ENCODE assay signal across 11 cellular contexts in genomic region chr1:212179394-212180076, GRCh38.
DNase-seq lines count a peak whose midpoint lies in the region; ATAC-seq and TF ChIP-seq lines count a peak whose summit lies in the region.
"Had no signal": no experiment of that assay in that cellular context is flagged by ENCODE, and none has a peak within 500 bp of the region (broad histone marks: within the 10 kb centered on the region; RNA-seq: fewer than 3 reads in every experiment).

No MANE protein-coding gene starts in this region.

- H3K36me3 Mint-ChIP-seq in CD14-positive monocyte: no peaks in the 10 kb centered on the region
- H3K36me3 Mint-ChIP-seq: naive B cell had no signal

- H3K27me3 ChIP-seq in mammary epithelial cell (ENCODE audit: insufficient read depth, low read length): no peaks in the 10 kb centered on the region

- dilution Hi-C loops in mammary epithelial cell (cut with HindIII; ENCODE audit: low sequenced_read_pairs): no loop called here

- CTCF ChIA-PET in mammary epithelial cell (lab: Charles Lee; ENCODE audit: low non-redundant PET): interaction anchor here (0.6 kb wide), 3 partner anchors 18 to 107 kb away, joined by 3 to 5 read pairs (median 4); no protein-coding TSS in a partner anchor

- WGBS in mammary epithelial cell (ENCODE audit: low coverage, missing lambda C conversion rate): 0% methylated on average over 2 of the region's 2 CpGs

- intact Hi-C loops in CD14-positive monocyte (cut with micrococcal nuclease) (no loop called here), mammary epithelial cell (cut with micrococcal nuclease) (loop anchor here (1.0 to 5.0 kb wide), 3 partner anchors 53 to 106 kb away; partner anchors contain the start of gene PPP2R5A)

- no peaks in the 10 kb centered on the region for H3K36me3 ChIP-seq in mammary epithelial cell (ENCODE audit: insufficient read depth, low read length)

- no peaks in the 10 kb centered on the region for H3K9me3 ChIP-seq in mammary epithelial cell (replicated peaks; ENCODE audit: insufficient read depth, low read length)

- no peak for ATAC-seq in HG03354 (IDR thresholded peaks at IDR 0.05; ENCODE audit: poor library complexity, severe bottlenecking, unreplicated experiment)

- in situ Hi-C loops in mammary epithelial cell (cut with MboI; ENCODE audit: low sequenced_read_pairs in 2 of 2): no loop called here

- H3K79me2 ChIP-seq in mammary epithelial cell (ENCODE audit: insufficient read depth, low read length): no peaks in the 10 kb centered on the region

- H3K27me3 Mint-ChIP-seq in CD14-positive monocyte (ENCODE audit: low read depth in 3 of 3): peaks cover 0 to 2% (median 0%) of the 10 kb centered on the region in 3 donors
- H3K27me3 Mint-ChIP-seq: naive B cell had no signal

- H3K27ac ChIP-seq in mammary epithelial cell (ENCODE audit: insufficient read depth, low read depth, low read length): peak overlapping the region; percentile 86

- no peak overlapping the region for H3K4me3 Mint-ChIP-seq in CD14-positive monocyte
- H3K4me3 Mint-ChIP-seq: naive B cell had no signal

- BruUV-seq in mammary epithelial cell (replicated peaks; lab: Mats Ljungman, UMichigan): TSS peak; percentile 87

- peaks cover 28% of the 10 kb centered on the region for H3K4me1 Mint-ChIP-seq in CD14-positive monocyte
- H3K4me1 Mint-ChIP-seq: naive B cell had no signal

- no peak overlapping the region for H3K27ac Mint-ChIP-seq in CD14-positive monocyte
- H3K27ac Mint-ChIP-seq: naive B cell had no signal

- H4K20me1 ChIP-seq in mammary epithelial cell (ENCODE audit: insufficient read depth, low read length): no peaks in the 10 kb centered on the region

- H3K9me3 Mint-ChIP-seq in CD14-positive monocyte: no peaks in the 10 kb centered on the region
- H3K9me3 Mint-ChIP-seq: naive B cell had no signal

- peak; percentile 51 for DNase-seq in CD14-positive monocyte (ENCODE audit: low spot score)
- peak; percentile 95 for DNase-seq in LHCN-M2 (ENCODE audit: low read depth)
- peak; percentile 98 for DNase-seq in mammary epithelial cell
- peak; percentile 66 for DNase-seq in myocyte (ENCODE audit: low read depth)
- DNase-seq in NCI-H1092 (lab: John Stamatoyannopoulos, UW): no peak
- DNase-seq in GDM1 (lab: John Stamatoyannopoulos, UW): no peak
- no peak for DNase-seq in SW 1271 (lab: John Stamatoyannopoulos, UW)
- DNase-seq: glutamatergic neuron, Kasumi-1, naive B cell had no signal

- TF ChIP-seq CTCF in CD14-positive monocyte (IDR thresholded peaks at IDR 0.05) (no peak), mammary epithelial cell (conservative IDR thresholded peaks at IDR 0.05 in 1 of 2, IDR thresholded peaks at IDR 0.05 in 1 of 2; ENCODE audit: extremely low read depth in 1 of 2, insufficient read depth in 1 of 2, low read depth in 1 of 2, low read length in 2 of 2) (no peak)

- no peak overlapping the region for H3K9ac ChIP-seq in mammary epithelial cell (ENCODE audit: insufficient read depth, low read length)

- H3K4me1 ChIP-seq in mammary epithelial cell (ENCODE audit: insufficient read depth, low read length): peaks cover 19% of the 10 kb centered on the region

- H2AFZ ChIP-seq in mammary epithelial cell (ENCODE audit: low read depth, low read length): peak overlapping the region; percentile 83

- peak overlapping the region; percentile 69 for H3K4me2 ChIP-seq in mammary epithelial cell (ENCODE audit: insufficient read depth, low read depth, low read length)

- H3K4me3 ChIP-seq in mammary epithelial cell (replicated peaks in 1 of 3; ENCODE audit: insufficient read depth in 1 of 3, low read depth in 2 of 3, low read length in 3 of 3): no peak overlapping the region

Comparison
In these comparisons a context has a peak if more than half of its experiments do, and no peak if none do; other contexts are left out.
1. DNase-seq: peak in CD14-positive monocyte (single experiment), LHCN-M2 (single experiment), mammary epithelial cell (single experiment) and myocyte (single experiment); none in NCI-H1092 (single experiment), GDM1 (single experiment) and SW 1271 (0 of 2).